18 cellular contexts compared by ENCODE assay signal in genomic region chr7:78939669-78940068, GRCh38.
DNase-seq lines count a peak whose midpoint lies in the region; ATAC-seq and TF ChIP-seq lines count a peak whose summit lies in the region.
"Had no signal": no experiment of that assay in that cellular context is flagged by ENCODE, and none has a peak within 500 bp of the region (broad histone marks: within the 10 kb centered on the region; RNA-seq: fewer than 3 reads in every experiment).

No MANE protein-coding gene starts in this region.

- ATAC-seq in HG03095 (IDR thresholded peaks at IDR 0.05; ENCODE audit: unreplicated experiment), result no peak
- ATAC-seq in HG02588 (IDR thresholded peaks at IDR 0.05; ENCODE audit: unreplicated experiment), result no peak
- ATAC-seq: Right ventricle myocardium inferior had no signal

- no peaks in the 10 kb centered on the region for H3K9me3 ChIP-seq in colonic mucosa
- H3K9me3 ChIP-seq: SK-N-SH had no signal

- H3K9ac ChIP-seq in colonic mucosa (ENCODE audit: low read depth in 2 of 2, low read length in 2 of 2), result no peak overlapping the region
- H3K9ac ChIP-seq: SK-N-SH had no signal

- H3K27me3 ChIP-seq in colonic mucosa, result no peaks in the 10 kb centered on the region

- no peaks in the 10 kb centered on the region for H3K36me3 ChIP-seq in colonic mucosa

- DNase-seq in DMS153 (lab: John Stamatoyannopoulos, UW), result peak; percentile 71
- peak; percentile 6 for DNase-seq in HEK293T (ENCODE audit: extremely low spot score)
- peak; percentile 30 for DNase-seq in NCI-H2171 (lab: John Stamatoyannopoulos, UW)
- peak; percentile 13 for DNase-seq in SK-N-DZ (ENCODE audit: low spot score)
- no peak for DNase-seq in D341Med (ENCODE audit: low spot score)
- DNase-seq in colonic mucosa, result no peak
- DNase-seq: AML-193; CD4-positive, CD25-positive, alpha-beta regulatory T cell; GF-D8; H9; NCI-H1048; NCI-H1694 treated with DMSO at 0.1 percent for 48 hours; NCI-H526 treated with DMSO at 0.1 percent for 48 hours; SK-N-SH; T-helper 1 cell had no signal

- POLR2A ChIA-PET in HEK293T (lab: Yijun Ruan, JAX), result no interaction called here

- H3K4me1 ChIP-seq in colonic mucosa, result no peaks in the 10 kb centered on the region

- intact Hi-C loops in colonic mucosa (cut with DNase I), result no loop called here

- CTCF ChIA-PET in HEK293T (lab: Yijun Ruan, JAX), result no interaction called here

- no peak for TF ChIP-seq CTCF in colonic mucosa (IDR thresholded peaks at IDR 0.05)

- H3K27ac ChIP-seq in colonic mucosa, result no peak overlapping the region

- H3K4me3 ChIP-seq in colonic mucosa, result no peak overlapping the region

TF ChIP-seq in HEK293T, 16 proteins besides CTCF, POLR2A, EP300 and RAD21:
- TF ChIP-seq PKNOX1 (IDR thresholded peaks at IDR 0.05), result no peak
- TF ChIP-seq TARDBP (IDR thresholded peaks at IDR 0.05), result no peak
TF ChIP-seq in HEK293T: peak in this region for 0.

Comparison
In these comparisons a context has a peak if more than half of its experiments do, and no peak if none do; other contexts are left out.
1. DNase-seq: peak in DMS153 (single experiment), HEK293T (single experiment), NCI-H2171 (single experiment) and SK-N-DZ (single experiment); none in D341Med (single experiment) and colonic mucosa (single experiment).